Comparison of ENCODE assay signal across 5 cellular contexts in genomic region chr6:168694797-168695196, GRCh38.
DNase-seq lines count a peak whose midpoint lies in the region; ATAC-seq and TF ChIP-seq lines count a peak whose summit lies in the region.
"Not testable (repeated sequence)": the region's sequence is repeated elsewhere in the genome, so short reads cannot be mapped to it uniquely, and the experiment has no call there.

No MANE protein-coding gene starts in this region.

- H4K12ac ChIP-seq in trophoblast cell (ENCODE audit: low read depth, low read length): not testable (repeated sequence)

- H3K27ac ChIP-seq in VCaP: peak overlapping the region; percentile 19; the same call in 1 of the 2 replicates
- peak overlapping the region in 1 of 4 donors; percentile 12 for H3K27ac ChIP-seq in gastroesophageal sphincter
- not testable (repeated sequence) for H3K27ac ChIP-seq in heart left ventricle; right cardiac atrium (ENCODE audit: low read length)
- H3K27ac ChIP-seq in trophoblast cell (ENCODE audit: low read depth, low read length): peak overlapping the region; percentile 16

- H3K79me2 ChIP-seq in trophoblast cell (ENCODE audit: control insufficient read depth, insufficient read depth, low read length, poor library complexity): not testable (repeated sequence)

- H2BK120ac ChIP-seq in trophoblast cell (ENCODE audit: insufficient read depth, low read length, poor library complexity): peak overlapping the region; percentile 84

- H3K9me3 ChIP-seq in gastroesophageal sphincter; heart left ventricle; right cardiac atrium (ENCODE audit: control insufficient read depth, low read length); trophoblast cell (ENCODE audit: insufficient read depth, low read depth, low read length): not testable (repeated sequence)

- not testable (repeated sequence) for H3K27me3 ChIP-seq in gastroesophageal sphincter; heart left ventricle; right cardiac atrium (ENCODE audit: control insufficient read depth, insufficient read depth); trophoblast cell (ENCODE audit: insufficient read depth, low read length)

- H3K4me1 ChIP-seq in gastroesophageal sphincter (peaks cover 3 to 12% (median 3%) of the 10 kb centered on the region in 3 donors), trophoblast cell (ENCODE audit: control insufficient read depth in 1 of 2, insufficient read depth in 2 of 2, low read length in 2 of 2) (peaks cover 19 to 20% of the 10 kb centered on the region in 2 experiments)
- not testable (repeated sequence) for H3K4me1 ChIP-seq in heart left ventricle; right cardiac atrium (ENCODE audit: control insufficient read depth, insufficient read depth, low read length)

- TF ChIP-seq CTCF in VCaP (conservative IDR thresholded peaks at IDR 0.05); gastroesophageal sphincter (IDR thresholded peaks at IDR 0.05); heart left ventricle (IDR thresholded peaks at IDR 0.05): not testable (repeated sequence)

- H3K18ac ChIP-seq in trophoblast cell (ENCODE audit: low read length): not testable (repeated sequence)

- not testable (repeated sequence) for H3K4me2 ChIP-seq in trophoblast cell (ENCODE audit: low read length)

- H4K91ac ChIP-seq in trophoblast cell (ENCODE audit: low read depth, low read length): peak overlapping the region; percentile 63

- not testable (repeated sequence) for DNase-seq in heart left ventricle, right cardiac atrium, trophoblast cell

- H3K4me3 ChIP-seq in gastroesophageal sphincter; heart left ventricle; right cardiac atrium (ENCODE audit: low read length); trophoblast cell (ENCODE audit: low read depth, low read length): not testable (repeated sequence)

- H3K14ac ChIP-seq in trophoblast cell (ENCODE audit: low read length): not testable (repeated sequence)

- not testable (repeated sequence) for H2AFZ ChIP-seq in trophoblast cell (ENCODE audit: insufficient read depth, low read length, poor library complexity)

- ATAC-seq in gastroesophageal sphincter (peak; percentile 34), heart left ventricle (peak in 3 of 4 donors; percentile 83 to 90 (median 87)), right cardiac atrium (peak; percentile 41 to 45)

- H3K4ac ChIP-seq in trophoblast cell (ENCODE audit: low read depth, low read length): not testable (repeated sequence)

- H2AK5ac ChIP-seq in trophoblast cell (ENCODE audit: low read length): not testable (repeated sequence)

- TF ChIP-seq EP300 in gastroesophageal sphincter (IDR thresholded peaks at IDR 0.05): not testable (repeated sequence)

- H3K23ac ChIP-seq in trophoblast cell (ENCODE audit: low read length): not testable (repeated sequence)

- not testable (repeated sequence) for TF ChIP-seq POLR2A in gastroesophageal sphincter (IDR thresholded peaks at IDR 0.05); heart left ventricle (IDR thresholded peaks at IDR 0.05)

- H2BK12ac ChIP-seq in trophoblast cell (ENCODE audit: low read length): peak overlapping the region; percentile 29

- H3K36me3 ChIP-seq in gastroesophageal sphincter; heart left ventricle; trophoblast cell (ENCODE audit: control insufficient read depth in 1 of 2, insufficient read depth in 2 of 2, low read length in 2 of 2): not testable (repeated sequence)

- H3K79me1 ChIP-seq in trophoblast cell (ENCODE audit: low read length): peaks cover 19% of the 10 kb centered on the region

- 18% methylated on average over 3 of the region's 15 CpGs; no CpG with 5 or more reads in 1 of the 2 donors for WGBS in gastroesophageal sphincter (ENCODE audit: low coverage in 1 of 2), 2 donors
- WGBS in heart left ventricle, 4 donors: 31 to 62% (median 46%) methylated on average over 4 to 7 of the region's 15 CpGs
- WGBS in right cardiac atrium: 55% methylated on average over 5 of the region's 15 CpGs
- no CpG with 5 or more reads among the region's 15 CpGs for WGBS in trophoblast cell (ENCODE audit: extremely low coverage, insufficient coverage, insufficient read length)

- not testable (repeated sequence) for H3K9ac ChIP-seq in trophoblast cell (ENCODE audit: low read length)

- H2BK5ac ChIP-seq in trophoblast cell (ENCODE audit: low read depth, low read length, poor library complexity): peak overlapping the region; percentile 39

- intact Hi-C loops in heart left ventricle (cut with DNase I); right cardiac atrium (cut with DNase I): not testable (repeated sequence)

- H4K8ac ChIP-seq in trophoblast cell (ENCODE audit: low read depth, low read length): not testable (repeated sequence)

Comparison
In these comparisons a context has a peak if more than half of its experiments do, and no peak if none do; other contexts are left out.
1. ATAC-seq: peak in every context shown above with its lines; median percentile 87 in heart left ventricle; 43 in right cardiac atrium; 34 in gastroesophageal sphincter.